1 cellular context compared by ENCODE assay signal in genomic region chr1:154324669-154325582, GRCh38.
A peak's percentile ranks its signal among the peaks of the same experiment; 100 is the strongest.
TF ChIP-seq lines count a peak whose summit lies in the region.

Gene ATP8B2 (plus strand): TSS chr1:154325525. CDS start chr1:154328142, 2,617 bp downstream.

TF ChIP-seq in HEK293, 187 proteins besides CTCF, POLR2A, EP300 and RAD21 (continued from another document):
- TF ChIP-seq ZSCAN4 (tag by site-specific recombination; IDR thresholded peaks at IDR 0.05) (no peak), ZNF704 (tag by site-specific recombination; IDR thresholded peaks at IDR 0.05) (no peak), ZNF362 (tag by site-specific recombination; IDR thresholded peaks at IDR 0.05) (no peak), ZBTB7A (tag by site-specific recombination; IDR thresholded peaks at IDR 0.05; ENCODE audit: low read depth) (peak; percentile 90; the same call in 1 of the 2 replicates), ZNF221 (tag by site-specific recombination; IDR thresholded peaks at IDR 0.05; ENCODE audit: borderline replicate concordance) (no peak), ZNF624 (tag by site-specific recombination; IDR thresholded peaks at IDR 0.05) (no peak), WT1 (tag by site-specific recombination; IDR thresholded peaks at IDR 0.05) (no peak), HOXA7 (CRISPR knock-in tag; IDR thresholded peaks at IDR 0.05; ENCODE audit: borderline replicate concordance) (no peak), ZNF621 (tag by site-specific recombination; IDR thresholded peaks at IDR 0.05) (no peak), ZNF623 (tag by site-specific recombination; IDR thresholded peaks at IDR 0.05) (no peak), ZNF138 (tag by site-specific recombination; IDR thresholded peaks at IDR 0.05; ENCODE audit: borderline replicate concordance) (no peak), ZNF549 (tag by site-specific recombination; IDR thresholded peaks at IDR 0.05) (no peak), ZNF488 (tag by site-specific recombination; IDR thresholded peaks at IDR 0.05) (no peak), REST (tag by site-specific recombination; IDR thresholded peaks at IDR 0.05) (0 out of 2 replicates have a peak, but pooled peaks have one; percentile 31), HOXD13 (CRISPR knock-in tag; IDR thresholded peaks at IDR 0.05; ENCODE audit: borderline replicate concordance) (no peak), ZNF571 (tag by site-specific recombination; IDR thresholded peaks at IDR 0.05) (no peak), ZNF544 (tag by site-specific recombination; IDR thresholded peaks at IDR 0.05) (no peak), OVOL3 (tag by site-specific recombination; IDR thresholded peaks at IDR 0.05) (no peak), ZBTB11 (tag by site-specific recombination; conservative IDR thresholded peaks at IDR 0.05; ENCODE audit: low read depth) (no peak; the same call in none of the 2 replicates), ZNF670 (tag by site-specific recombination; IDR thresholded peaks at IDR 0.05; ENCODE audit: low read depth) (no peak), PRDM10 (tag by site-specific recombination; IDR thresholded peaks at IDR 0.05) (peak; percentile 92), ZNF747 (tag by site-specific recombination; IDR thresholded peaks at IDR 0.05) (no peak), ZEB2 (tag by site-specific recombination; IDR thresholded peaks at IDR 0.05) (peak; percentile 79), ZNF19 (tag by site-specific recombination; IDR thresholded peaks at IDR 0.05; ENCODE audit: low read depth) (no peak), ZNF510 (tag by site-specific recombination; IDR thresholded peaks at IDR 0.05; ENCODE audit: insufficient replicate concordance) (no peak)
